27 cellular contexts compared by ENCODE assay signal in the genomic region with DNA sequence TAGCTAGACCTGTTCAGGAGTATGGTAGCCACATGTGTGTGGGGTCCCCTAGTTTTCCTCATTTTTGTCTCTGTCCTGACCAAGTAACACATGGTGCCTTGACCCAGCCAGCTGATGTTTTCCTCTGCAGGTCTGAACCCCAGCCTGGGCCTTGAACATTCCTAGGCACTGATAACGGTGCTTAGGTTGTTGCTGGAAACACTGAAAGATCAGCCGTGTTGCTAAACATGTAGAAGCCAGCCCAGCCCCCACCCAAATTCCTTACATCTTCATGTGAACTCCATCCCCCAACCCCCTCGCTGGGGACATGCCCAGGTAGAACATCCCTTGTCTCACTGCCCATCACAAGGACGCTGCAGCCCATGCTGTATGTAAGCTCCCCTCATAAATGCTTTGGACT. TPM values are rescaled to one million over a fixed set of nuclear protein-coding genes. Genes with fewer than 3 reads are reported as not detected.
DNase-seq lines count a peak whose midpoint lies in the region; ATAC-seq and TF ChIP-seq lines count a peak whose summit lies in the region.
"Had no signal": no experiment of that assay in that cellular context is flagged by ENCODE, and none has a peak within 500 bp of the region (broad histone marks: within the 10 kb centered on the region; RNA-seq: fewer than 3 reads in every experiment).

No MANE protein-coding gene starts in this region.

- H3K4me1 Mint-ChIP-seq in stimulated activated naive CD8-positive, alpha-beta T cell treated with anti-CD3 and anti-CD28 coated beads, Interleukin-15, Interleukin-2, amounts not matched to agents 100 ng/mL and 50 ng/mL, for 24 hours (ENCODE audit: low read depth) = peaks cover 5% of the 10 kb centered on the region
- H3K4me1 Mint-ChIP-seq in stimulated activated naive CD8-positive, alpha-beta T cell treated with anti-CD3 and anti-CD28 coated beads, Interleukin-15, amount 100 ng/mL, for 72 hours = peaks cover 5% of the 10 kb centered on the region
- H3K4me1 Mint-ChIP-seq: endodermal cell had no signal

- H3K4me3 ChIP-seq in astrocyte of the spinal cord (ENCODE audit: low read depth, low read length) = no peak overlapping the region
- H3K4me3 ChIP-seq: A549, coronary artery had no signal

- no peak for TF ChIP-seq CTCF in astrocyte of the spinal cord (IDR thresholded peaks at IDR 0.05; ENCODE audit: low read depth, low read length)

- H3K27ac Mint-ChIP-seq in stimulated activated naive CD8-positive, alpha-beta T cell treated with anti-CD3 and anti-CD28 coated beads, Interleukin-15, Interleukin-2, amounts not matched to agents 100 ng/mL and 50 ng/mL, for 24 hours = peak overlapping the region; percentile 34
- no peak overlapping the region for H3K27ac Mint-ChIP-seq in stimulated activated naive CD8-positive, alpha-beta T cell treated with anti-CD3 and anti-CD28 coated beads, Interleukin-15, amount 100 ng/mL, for 72 hours
- H3K27ac Mint-ChIP-seq: activated CD4-positive, alpha-beta memory T cell treated with anti-CD3 and anti-CD28 coated beads for 36 hours; endodermal cell; progenitor cell of endocrine pancreas; T-cell; type B pancreatic cell had no signal

- H3K9me3 Mint-ChIP-seq in stimulated activated naive CD8-positive, alpha-beta T cell treated with anti-CD3 and anti-CD28 coated beads, Interleukin-15, Interleukin-2, amounts not matched to agents 100 ng/mL and 50 ng/mL, for 24 hours = no peaks in the 10 kb centered on the region
- H3K9me3 Mint-ChIP-seq in stimulated activated naive CD8-positive, alpha-beta T cell treated with anti-CD3 and anti-CD28 coated beads, Interleukin-15, amount 100 ng/mL, for 72 hours = no peaks in the 10 kb centered on the region
- H3K9me3 Mint-ChIP-seq: activated CD4-positive, alpha-beta memory T cell treated with anti-CD3 and anti-CD28 coated beads for 36 hours; endodermal cell; T-cell; type B pancreatic cell had no signal

- no peaks in the 10 kb centered on the region for H3K36me3 Mint-ChIP-seq in stimulated activated naive CD8-positive, alpha-beta T cell treated with anti-CD3 and anti-CD28 coated beads, Interleukin-15, Interleukin-2, amounts not matched to agents 100 ng/mL and 50 ng/mL, for 24 hours (ENCODE audit: low read depth)
- H3K36me3 Mint-ChIP-seq: activated CD4-positive, alpha-beta memory T cell treated with anti-CD3 and anti-CD28 coated beads for 36 hours; T-cell; type B pancreatic cell had no signal

- no peak overlapping the region for H3K4me3 Mint-ChIP-seq in stimulated activated naive CD8-positive, alpha-beta T cell treated with anti-CD3 and anti-CD28 coated beads, Interleukin-15, Interleukin-2, amounts not matched to agents 100 ng/mL and 50 ng/mL, for 24 hours
- H3K4me3 Mint-ChIP-seq in stimulated activated naive CD8-positive, alpha-beta T cell treated with anti-CD3 and anti-CD28 coated beads, Interleukin-15, amount 100 ng/mL, for 72 hours = no peak overlapping the region
- H3K4me3 Mint-ChIP-seq: activated CD4-positive, alpha-beta memory T cell treated with anti-CD3 and anti-CD28 coated beads for 36 hours; endodermal cell; T-cell; type B pancreatic cell had no signal

- ATAC-seq in stimulated activated naive CD8-positive, alpha-beta T cell treated with anti-CD3 and anti-CD28 coated beads, Interleukin-15, amount 100 ng/mL, for 72 hours = no peak
- ATAC-seq in GM18858 (IDR thresholded peaks at IDR 0.05; ENCODE audit: unreplicated experiment) = no peak

- DNase-seq in stimulated activated naive CD8-positive, alpha-beta T cell treated with anti-CD3 and anti-CD28 coated beads, Interleukin-15, amount 100 ng/mL, for 72 hours = no peak
- DNase-seq in astrocyte of the spinal cord (ENCODE audit: low read depth, low spot score) = peak; percentile 9
- DNase-seq in myocyte (ENCODE audit: low read depth) = peak; percentile 30
- DNase-seq in GM03348 (ENCODE audit: low spot score) = no peak
- no peak for DNase-seq in activated effector memory CD4-positive, alpha-beta T cell treated with Interleukin-2 at 50 U/mL for 16 hours
- DNase-seq in T-helper 9 cell = no peak
- DNase-seq: activated CD4-positive, alpha-beta memory T cell treated with anti-CD3 and anti-CD28 coated beads for 36 hours; activated effector memory CD4-positive, alpha-beta T cell treated with anti-CD3 and anti-CD28 coated beads, Interleukin-2, amount 50 U/mL, for 16 hours; BE2C; endodermal cell; Kasumi-1; NCI-H1048; NCI-H187 treated with DMSO at 0.1 percent for 48 hours; NCI-H2227 treated with DMSO at 0.1 percent for 48 hours; NCI-H774; stimulated activated CD8-positive, alpha-beta memory T cell treated with anti-CD3 and anti-CD28 coated beads, Interleukin-4, amount 100 ng/mL, for 48 hours; T-cell had no signal

- in situ Hi-C loops in astrocyte of the spinal cord (cut with HindIII; ENCODE audit: low sequenced_read_pairs) = no loop called here

- peaks cover 4% of the 10 kb centered on the region for H3K27me3 Mint-ChIP-seq in stimulated activated naive CD8-positive, alpha-beta T cell treated with anti-CD3 and anti-CD28 coated beads, Interleukin-15, Interleukin-2, amounts not matched to agents 100 ng/mL and 50 ng/mL, for 24 hours
- no peaks in the 10 kb centered on the region for H3K27me3 Mint-ChIP-seq in stimulated activated naive CD8-positive, alpha-beta T cell treated with anti-CD3 and anti-CD28 coated beads, Interleukin-15, amount 100 ng/mL, for 72 hours
- H3K27me3 Mint-ChIP-seq: progenitor cell of endocrine pancreas had no signal

RNA-seq across cellular contexts. Expression of a gene that starts 18.7 kb away (rescaled TPM):
- total RNA-seq in myocyte = not detected in 2 replicates
- polyA plus RNA-seq in myocyte (2012) = not detected
- total RNA-seq: activated CD4-positive, alpha-beta memory T cell treated with anti-CD3 and anti-CD28 coated beads for 36 hours; endodermal cell; glomerular endothelial cell; H1; lower leg skin; progenitor cell of endocrine pancreas; T-cell had no signal
- polyA plus RNA-seq: A549, neural cell had no signal

RNA-seq across cellular contexts. Expression of a gene that starts 49.6 kb away (rescaled TPM):
- 7.0 and 8.2 TPM in 2 replicates for total RNA-seq in myocyte
- polyA plus RNA-seq in myocyte (2012) = 1.3 TPM
- total RNA-seq: activated CD4-positive, alpha-beta memory T cell treated with anti-CD3 and anti-CD28 coated beads for 36 hours; progenitor cell of endocrine pancreas had no signal
- polyA plus RNA-seq: A549, neural cell had no signal

RNA-seq across cellular contexts. Expression of a gene that starts 51.8 kb away (rescaled TPM):
- 2.2 and 5.6 TPM in 2 replicates for total RNA-seq in myocyte
- 0.21 TPM for polyA plus RNA-seq in myocyte (2012)
- total RNA-seq: activated CD4-positive, alpha-beta memory T cell treated with anti-CD3 and anti-CD28 coated beads for 36 hours; glomerular endothelial cell had no signal
- polyA plus RNA-seq: A549, neural cell had no signal

Comparison
In these comparisons a context has a peak if more than half of its experiments do, and no peak if none do; other contexts are left out.
1. DNase-seq: peak in astrocyte of the spinal cord (single experiment) and myocyte (single experiment); none in stimulated activated naive CD8-positive, alpha-beta T cell treated with anti-CD3 and anti-CD28 coated beads, Interleukin-15, amount 100 ng/mL, for 72 hours (0 of 2), GM03348 (single experiment), activated effector memory CD4-positive, alpha-beta T cell treated with Interleukin-2 at 50 U/mL for 16 hours (single experiment) and T-helper 9 cell (single experiment).